In the genomic region with DNA sequence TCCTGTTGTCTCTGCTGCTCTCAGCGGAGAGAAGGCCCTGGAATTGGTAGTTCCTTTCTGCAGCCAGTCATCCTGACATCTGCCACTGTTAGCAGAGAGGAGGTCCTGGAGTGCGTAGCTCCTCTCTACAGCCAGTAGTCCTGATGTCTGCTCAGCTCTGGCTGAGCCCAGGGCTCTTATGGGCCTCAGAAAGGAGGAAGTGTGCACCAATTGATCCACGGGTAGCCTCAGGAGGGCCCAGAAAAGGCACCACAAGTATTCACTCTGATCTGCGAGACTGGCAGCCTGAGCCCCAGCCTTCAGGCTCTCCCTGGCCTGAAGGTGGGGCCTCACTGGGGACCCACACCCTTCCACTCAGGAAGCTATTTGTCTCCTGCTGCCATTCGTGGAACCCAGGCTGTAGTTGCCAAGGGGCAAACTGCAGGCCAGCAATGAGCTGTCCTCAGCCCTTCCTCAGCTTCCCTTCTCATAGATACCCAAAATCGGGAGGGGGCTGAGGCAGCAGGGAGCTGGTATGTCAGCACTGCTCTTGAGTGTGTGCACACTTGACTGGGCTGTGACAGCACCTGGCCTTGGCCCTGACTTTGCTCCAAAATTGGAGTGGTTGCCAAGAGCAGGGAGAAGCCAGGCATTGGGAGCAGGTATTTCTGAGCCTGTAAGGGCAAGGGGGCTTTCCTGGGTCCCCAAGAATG, we compare ENCODE assay signal across 22 cellular contexts.
DNase-seq lines count a peak whose midpoint lies in the region; ATAC-seq and TF ChIP-seq lines count a peak whose summit lies in the region.
"Had no signal": no experiment of that assay in that cellular context is flagged by ENCODE, and none has a peak within 500 bp of the region (broad histone marks: within the 10 kb centered on the region; RNA-seq: fewer than 3 reads in every experiment).

No MANE protein-coding gene starts in this region.

- H3K36me3 ChIP-seq in CD8-positive, alpha-beta memory T cell (ENCODE audit: insufficient read depth, low read length), result no peaks in the 10 kb centered on the region
- no peaks in the 10 kb centered on the region for H3K36me3 ChIP-seq in spleen
- H3K36me3 ChIP-seq: BE2C, colonic mucosa, esophagus squamous epithelium, neutrophil, prostate gland, WERI-Rb-1 had no signal

- no peaks in the 10 kb centered on the region for H3K27me3 Mint-ChIP-seq in activated CD4-positive, alpha-beta memory T cell treated with anti-CD3 and anti-CD28 coated beads, Interleukin-2, amount 10 ng/mL, durations not matched to agents 7 days and 5 days
- no peaks in the 10 kb centered on the region for H3K27me3 Mint-ChIP-seq in activated CD4-positive, alpha-beta memory T cell treated with anti-CD3 and anti-CD28 coated beads for 36 hours
- H3K27me3 Mint-ChIP-seq in CD8-positive, alpha-beta memory T cell, result no peaks in the 10 kb centered on the region
- H3K27me3 Mint-ChIP-seq in activated CD8-positive, alpha-beta T cell treated with anti-CD3 and anti-CD28 coated beads, Interleukin-2, amount 10 ng/mL, durations not matched to agents 7 days and 5 days (ENCODE audit: low read depth), result no peaks in the 10 kb centered on the region

- no peak overlapping the region for H3K4me3 Mint-ChIP-seq in activated CD4-positive, alpha-beta memory T cell treated with anti-CD3 and anti-CD28 coated beads, Interleukin-2, amount 10 ng/mL, durations not matched to agents 7 days and 5 days
- no peak overlapping the region for H3K4me3 Mint-ChIP-seq in activated CD4-positive, alpha-beta memory T cell treated with anti-CD3 and anti-CD28 coated beads for 36 hours
- H3K4me3 Mint-ChIP-seq in CD8-positive, alpha-beta memory T cell, result peak overlapping the region in 2 of 7 donors; percentile 55 to 72
- H3K4me3 Mint-ChIP-seq in activated CD8-positive, alpha-beta T cell treated with anti-CD3 and anti-CD28 coated beads, Interleukin-2, amount 10 ng/mL, durations not matched to agents 7 days and 5 days, result no peak overlapping the region

- 56 to 75% (median 66%) methylated on average over 5 to 6 of the region's 6 CpGs for WGBS in spleen, 5 donors

- intact Hi-C loops in activated CD4-positive, alpha-beta memory T cell treated with anti-CD3 and anti-CD28 coated beads for 36 hours (cut with micrococcal nuclease), result no loop called here
- intact Hi-C loops in spleen (cut with DNase I; ENCODE audit: low total_unique reads), result no loop called here

- H3K9me3 ChIP-seq in CD8-positive, alpha-beta memory T cell (ENCODE audit: low read length), result peaks cover 5% of the 10 kb centered on the region
- H3K9me3 ChIP-seq in spleen, result peaks cover 0 to 18% (median 10%) of the 10 kb centered on the region in 8 donors
- H3K9me3 ChIP-seq: BE2C, colonic mucosa, neutrophil, prostate gland had no signal

- no peaks in the 10 kb centered on the region for H3K27me3 ChIP-seq in CD8-positive, alpha-beta memory T cell (ENCODE audit: insufficient read depth, low read length, poor library complexity, severe bottlenecking)
- H3K27me3 ChIP-seq in spleen (replicated peaks in 1 of 7), result no peaks in the 10 kb centered on the region
- H3K27me3 ChIP-seq: BE2C, colonic mucosa, esophagus squamous epithelium, neutrophil had no signal

- peaks cover 12% of the 10 kb centered on the region for H3K4me1 Mint-ChIP-seq in activated CD4-positive, alpha-beta memory T cell treated with anti-CD3 and anti-CD28 coated beads, Interleukin-2, amount 10 ng/mL, durations not matched to agents 7 days and 5 days
- peaks cover 20% of the 10 kb centered on the region for H3K4me1 Mint-ChIP-seq in activated CD4-positive, alpha-beta memory T cell treated with anti-CD3 and anti-CD28 coated beads for 36 hours (ENCODE audit: low read depth)
- peaks cover 7 to 29% (median 28%) of the 10 kb centered on the region in 3 donors for H3K4me1 Mint-ChIP-seq in CD8-positive, alpha-beta memory T cell
- H3K4me1 Mint-ChIP-seq in activated CD8-positive, alpha-beta T cell treated with anti-CD3 and anti-CD28 coated beads, Interleukin-2, amount 10 ng/mL, durations not matched to agents 7 days and 5 days (ENCODE audit: low read depth), result peaks cover 17% of the 10 kb centered on the region

- peak overlapping the region; percentile 7 for H3K4me3 ChIP-seq in CD8-positive, alpha-beta memory T cell (ENCODE audit: low read length)
- peak overlapping the region in 2 of 8 donors; percentile 42 to 47 for H3K4me3 ChIP-seq in spleen
- H3K4me3 ChIP-seq: colonic mucosa, esophagus squamous epithelium, prostate gland had no signal

- peak in 1 of 3 donors; percentile 59 for TF ChIP-seq POLR2A in spleen (IDR thresholded peaks at IDR 0.05)

- H3K9me3 Mint-ChIP-seq in activated CD4-positive, alpha-beta memory T cell treated with anti-CD3 and anti-CD28 coated beads, Interleukin-2, amount 10 ng/mL, durations not matched to agents 7 days and 5 days, result no peaks in the 10 kb centered on the region
- peaks cover 4% of the 10 kb centered on the region for H3K9me3 Mint-ChIP-seq in activated CD4-positive, alpha-beta memory T cell treated with anti-CD3 and anti-CD28 coated beads for 36 hours
- H3K9me3 Mint-ChIP-seq in CD8-positive, alpha-beta memory T cell, result peaks cover 0 to 4% (median 1%) of the 10 kb centered on the region in 5 donors
- no peaks in the 10 kb centered on the region for H3K9me3 Mint-ChIP-seq in activated CD8-positive, alpha-beta T cell treated with anti-CD3 and anti-CD28 coated beads, Interleukin-2, amount 10 ng/mL, durations not matched to agents 7 days and 5 days (ENCODE audit: insufficient read depth)

- no peak for ATAC-seq in activated CD8-positive, alpha-beta T cell treated with anti-CD3 and anti-CD28 coated beads, Interleukin-2, amount 10 ng/mL, durations not matched to agents 7 days and 5 days
- no peak for ATAC-seq in HG02938 (IDR thresholded peaks at IDR 0.05; ENCODE audit: unreplicated experiment)
- ATAC-seq: SK-N-SH treated with all-trans-retinoic acid at 6 μM for 48 hours had no signal

- peaks cover 26% of the 10 kb centered on the region for H3K4me1 ChIP-seq in CD8-positive, alpha-beta memory T cell (ENCODE audit: insufficient read depth, low read length)
- peaks cover 8 to 26% (median 19%) of the 10 kb centered on the region in 6 donors for H3K4me1 ChIP-seq in spleen
- H3K4me1 ChIP-seq: colonic mucosa, prostate gland had no signal

- H3K27ac ChIP-seq in CD8-positive, alpha-beta memory T cell (ENCODE audit: low read depth, low read length), result no peak overlapping the region
- peak overlapping the region; percentile 5 to 84 (median 73) for H3K27ac ChIP-seq in spleen
- H3K27ac ChIP-seq: colonic mucosa, neutrophil, prostate gland, WERI-Rb-1 had no signal

- no peaks in the 10 kb centered on the region for H3K36me3 Mint-ChIP-seq in activated CD4-positive, alpha-beta memory T cell treated with anti-CD3 and anti-CD28 coated beads, Interleukin-2, amount 10 ng/mL, durations not matched to agents 7 days and 5 days (ENCODE audit: low read depth)
- no peaks in the 10 kb centered on the region for H3K36me3 Mint-ChIP-seq in activated CD4-positive, alpha-beta memory T cell treated with anti-CD3 and anti-CD28 coated beads for 36 hours
- H3K36me3 Mint-ChIP-seq in CD8-positive, alpha-beta memory T cell, result peaks cover 4 to 5% (median 4%) of the 10 kb centered on the region in 3 donors
- H3K36me3 Mint-ChIP-seq in activated CD8-positive, alpha-beta T cell treated with anti-CD3 and anti-CD28 coated beads, Interleukin-2, amount 10 ng/mL, durations not matched to agents 7 days and 5 days (ENCODE audit: low read depth), result no peaks in the 10 kb centered on the region

- no peak for DNase-seq in activated CD4-positive, alpha-beta memory T cell treated with anti-CD3 and anti-CD28 coated beads, Interleukin-2, amount 10 ng/mL, durations not matched to agents 7 days and 5 days
- DNase-seq in activated CD4-positive, alpha-beta memory T cell treated with anti-CD3 and anti-CD28 coated beads for 36 hours, result no peak
- DNase-seq in CD8-positive, alpha-beta memory T cell, result no peak
- DNase-seq in activated CD8-positive, alpha-beta T cell treated with anti-CD3 and anti-CD28 coated beads, Interleukin-2, amount 10 ng/mL, durations not matched to agents 7 days and 5 days, result no peak
- DNase-seq in spleen (no peak), HUDEP-2 (lab: John Stamatoyannopoulos, UW; ENCODE audit: unreplicated experiment in 76 of 76) (no peak), T1000 (lab: John Stamatoyannopoulos, UW) (no peak)
- DNase-seq: activated naive CD4-positive, alpha-beta T cell; BE2C; colonic mucosa; effector memory CD4-positive, alpha-beta T cell; esophagus squamous epithelium; GOT3; NCI-H1417; NCI-H510A treated with DMSO at 0.1 percent for 48 hours; RPMI8226; stimulated activated CD8-positive, alpha-beta memory T cell treated with anti-CD3 and anti-CD28 coated beads, Interleukin-4, amount 100 ng/mL, for 48 hours; WERI-Rb-1 had no signal

- TF ChIP-seq CTCF in spleen (IDR thresholded peaks at IDR 0.05 in 8 of 11, conservative IDR thresholded peaks at IDR 0.05 in 3 of 11), result peak in 1 of 11 experiments; percentile 7

- peak overlapping the region; percentile 5 for H3K27ac Mint-ChIP-seq in activated CD4-positive, alpha-beta memory T cell treated with anti-CD3 and anti-CD28 coated beads, Interleukin-2, amount 10 ng/mL, durations not matched to agents 7 days and 5 days
- H3K27ac Mint-ChIP-seq in activated CD4-positive, alpha-beta memory T cell treated with anti-CD3 and anti-CD28 coated beads for 36 hours, result no peak overlapping the region
- peak overlapping the region in 4 of 8 donors; percentile 15 to 93 (median 58) for H3K27ac Mint-ChIP-seq in CD8-positive, alpha-beta memory T cell
- peak overlapping the region; percentile 77 for H3K27ac Mint-ChIP-seq in activated CD8-positive, alpha-beta T cell treated with anti-CD3 and anti-CD28 coated beads, Interleukin-2, amount 10 ng/mL, durations not matched to agents 7 days and 5 days

- POLR2A ChIA-PET in activated CD4-positive, alpha-beta memory T cell treated with anti-CD3 and anti-CD28 coated beads, Interleukin-2, amount 10 ng/mL, durations not matched to agents 7 days and 5 days (lab: Charles Lee), result interaction anchor here (0.7 to 0.8 kb wide), 2 partner anchors 13 kb away, joined by 3 to 4 read pairs; no protein-coding TSS in a partner anchor
- POLR2A ChIA-PET in activated CD4-positive, alpha-beta memory T cell treated with anti-CD3 and anti-CD28 coated beads for 36 hours (lab: Charles Lee), result no interaction called here
- POLR2A ChIA-PET in CD8-positive, alpha-beta memory T cell (lab: Charles Lee), result no interaction called here
- POLR2A ChIA-PET in activated CD8-positive, alpha-beta T cell treated with anti-CD3 and anti-CD28 coated beads, Interleukin-2, amount 10 ng/mL, durations not matched to agents 7 days and 5 days (lab: Charles Lee), result no interaction called here

- CTCF ChIA-PET in activated CD4-positive, alpha-beta memory T cell treated with anti-CD3 and anti-CD28 coated beads, Interleukin-2, amount 10 ng/mL, durations not matched to agents 7 days and 5 days (lab: Charles Lee), result no interaction called here
- CTCF ChIA-PET in activated CD4-positive, alpha-beta memory T cell treated with anti-CD3 and anti-CD28 coated beads for 36 hours (lab: Charles Lee), result no interaction called here
- CTCF ChIA-PET in CD8-positive, alpha-beta memory T cell (lab: Charles Lee), result interaction anchor here (0.9 to 2.0 kb wide), 3 partner anchors 11 to 14 kb away, joined by 3 to 8 read pairs (median 3); no protein-coding TSS in a partner anchor
- CTCF ChIA-PET in activated CD8-positive, alpha-beta T cell treated with anti-CD3 and anti-CD28 coated beads, Interleukin-2, amount 10 ng/mL, durations not matched to agents 7 days and 5 days (lab: Charles Lee), result interaction anchor here (1.0 to 1.1 kb wide), 2 partner anchors 12 to 56 kb away, joined by 3 read pairs; no protein-coding TSS in a partner anchor

Comparison
In these comparisons a context has a peak if more than half of its experiments do, and no peak if none do; other contexts are left out.
1. CTCF ChIA-PET loops: an anchor here in CD8-positive, alpha-beta memory T cell (0.9 to 2.0 kb wide) and activated CD8-positive, alpha-beta T cell treated with anti-CD3 and anti-CD28 coated beads, Interleukin-2, amount 10 ng/mL, durations not matched to agents 7 days and 5 days (1.0 to 1.1 kb wide); none called in activated CD4-positive, alpha-beta memory T cell treated with anti-CD3 and anti-CD28 coated beads, Interleukin-2, amount 10 ng/mL, durations not matched to agents 7 days and 5 days and activated CD4-positive, alpha-beta memory T cell treated with anti-CD3 and anti-CD28 coated beads for 36 hours.